ENCODE assay signal across 16 cellular contexts in genomic region chr16:18827890-18828289, GRCh38.
"Had no signal": no experiment of that assay in that cellular context is flagged by ENCODE, and none has a peak within 500 bp of the region (broad histone marks: within the 10 kb centered on the region; RNA-seq: fewer than 3 reads in every experiment).

No MANE protein-coding gene starts in this region.

- H3K27ac Mint-ChIP-seq: activated naive CD4-positive, alpha-beta T cell treated with anti-CD3 and anti-CD28 coated beads, Interleukin-2, amount 50 U/mL, for 24 hours; activated T-helper 2 cell treated with anti-CD3 and anti-CD28 coated beads, Interferon-gamma antibody, Interleukin-2, Interleukin-4, amounts not matched to agents 10 μg/mL and 5 μg/mL and 100 μg/mL, durations not matched to agents 14 hours and 24 hours and 36 hours; neural progenitor cell had no signal

- H3K9ac ChIP-seq: neural progenitor cell had no signal

- H3K36me3 ChIP-seq: ovary had no signal

- H3K4me3 Mint-ChIP-seq: activated naive CD4-positive, alpha-beta T cell treated with anti-CD3 and anti-CD28 coated beads, Interleukin-2, amount 50 U/mL, for 24 hours; central memory CD8-positive, alpha-beta T cell; neural progenitor cell; stimulated activated naive CD8-positive, alpha-beta T cell treated with anti-CD3 and anti-CD28 coated beads, Interleukin-15, Interleukin-2, amounts not matched to agents 100 ng/mL and 50 ng/mL, for 24 hours had no signal

- H3K27me3 Mint-ChIP-seq: activated naive CD4-positive, alpha-beta T cell treated with anti-CD3 and anti-CD28 coated beads, Interleukin-2, amount 50 U/mL, for 24 hours; central memory CD8-positive, alpha-beta T cell; stimulated activated naive CD8-positive, alpha-beta T cell treated with anti-CD3 and anti-CD28 coated beads, Interleukin-15, Interleukin-2, amounts not matched to agents 100 ng/mL and 50 ng/mL, for 24 hours had no signal

- H3K9me3 Mint-ChIP-seq: activated naive CD4-positive, alpha-beta T cell treated with anti-CD3 and anti-CD28 coated beads, Interleukin-2, amount 50 U/mL, for 24 hours; activated T-helper 2 cell treated with anti-CD3 and anti-CD28 coated beads, Interferon-gamma antibody, Interleukin-2, Interleukin-4, amounts not matched to agents 10 μg/mL and 5 μg/mL and 100 μg/mL, durations not matched to agents 14 hours and 24 hours and 36 hours; central memory CD8-positive, alpha-beta T cell; neural progenitor cell; stimulated activated naive CD8-positive, alpha-beta T cell treated with anti-CD3 and anti-CD28 coated beads, Interleukin-15, Interleukin-2, amounts not matched to agents 100 ng/mL and 50 ng/mL, for 24 hours had no signal

- H3K4me2 ChIP-seq: neural progenitor cell had no signal

- ATAC-seq: sciatic nerve had no signal

- DNase-seq: activated CD4-positive, alpha-beta T cell treated with anti-CD3 and anti-CD28 coated beads, Interleukin-2, amount 50 U/mL, for 4 hours; activated CD8-positive, alpha-beta memory T cell treated with anti-CD3 and anti-CD28 coated beads, Interleukin-2, amount 50 U/mL, for 48 hours; brain microvascular endothelial cell; esophagus squamous epithelium; hypothalamus; ovary; trophoblast cell had no signal

- H3K4me1 ChIP-seq: esophagus squamous epithelium, suprapubic skin had no signal

- H3K27me3 ChIP-seq: brain microvascular endothelial cell, esophagus squamous epithelium, neural progenitor cell, ovary, suprapubic skin had no signal

- H3K27ac ChIP-seq: brain microvascular endothelial cell, coronary artery, esophagus squamous epithelium, neural progenitor cell, ovary, SK-N-MC, suprapubic skin had no signal

- H3K4me1 Mint-ChIP-seq: activated naive CD4-positive, alpha-beta T cell treated with anti-CD3 and anti-CD28 coated beads, Interleukin-2, amount 50 U/mL, for 24 hours; central memory CD8-positive, alpha-beta T cell had no signal

- H3K4me3 ChIP-seq: coronary artery, esophagus squamous epithelium, neural progenitor cell, ovary, SK-N-MC, suprapubic skin had no signal
